Comparison of ENCODE assay signal across 8 cellular contexts in genomic region chr5:110727025-110727314, GRCh38. TPM values are rescaled to one million over a fixed set of nuclear protein-coding genes. Genes with fewer than 3 reads are reported as not detected.
A peak's percentile ranks its signal among the peaks of the same experiment; 100 is the strongest.
DNase-seq lines count a peak whose midpoint lies in the region; ATAC-seq and TF ChIP-seq lines count a peak whose summit lies in the region.

No MANE protein-coding gene starts in this region.

- H3K4me1 ChIP-seq in foreskin keratinocyte: no peaks in the 10 kb centered on the region

- POLR2A ChIA-PET in activated CD4-positive, alpha-beta T cell treated with anti-CD3 and anti-CD28 coated beads, Interleukin-2, amount 10 ng/mL, durations not matched to agents 7 days and 5 days (lab: Charles Lee): no interaction called here

- H3K4me3 Mint-ChIP-seq in activated CD4-positive, alpha-beta T cell treated with anti-CD3 and anti-CD28 coated beads, Interleukin-2, amount 10 ng/mL, durations not matched to agents 7 days and 5 days: peak overlapping the region; percentile 76
- H3K4me3 Mint-ChIP-seq in T-helper 1 cell treated with Interleukin-12 subunit alpha and Interleukin-12 subunit beta and Interleukin-4 antibody, amounts not matched to agents 30 μg/mL and 1 μg/mL, for 36 hours: peak overlapping the region; percentile 74

- CTCF ChIA-PET in activated CD4-positive, alpha-beta T cell treated with anti-CD3 and anti-CD28 coated beads, Interleukin-2, amount 10 ng/mL, durations not matched to agents 7 days and 5 days (lab: Charles Lee): interaction anchor here (1.0 kb wide), 1 partner anchor 12 kb away, joined by 3 read pairs; the partner anchor contains the start of gene SLC25A46

- H3K27me3 ChIP-seq in foreskin keratinocyte: no peaks in the 10 kb centered on the region

- H3K27me3 Mint-ChIP-seq in activated CD4-positive, alpha-beta T cell treated with anti-CD3 and anti-CD28 coated beads, Interleukin-2, amount 10 ng/mL, durations not matched to agents 7 days and 5 days: no peaks in the 10 kb centered on the region
- H3K27me3 Mint-ChIP-seq in T-helper 1 cell treated with Interleukin-12 subunit alpha and Interleukin-12 subunit beta and Interleukin-4 antibody, amounts not matched to agents 30 μg/mL and 1 μg/mL, for 36 hours (ENCODE audit: low read depth): no peaks in the 10 kb centered on the region

- peak; percentile 68 for ATAC-seq in HG03066 (IDR thresholded peaks at IDR 0.05; ENCODE audit: low read depth, unreplicated experiment)
- peak; percentile 57 for ATAC-seq in foreskin keratinocyte
- ATAC-seq in sciatic nerve: peak; percentile 30

- H3K27ac ChIP-seq in foreskin keratinocyte: no peak overlapping the region

- peak; percentile 34 for TF ChIP-seq CTCF in foreskin keratinocyte (conservative IDR thresholded peaks at IDR 0.05)

- H3K27ac Mint-ChIP-seq in activated CD4-positive, alpha-beta T cell treated with anti-CD3 and anti-CD28 coated beads, Interleukin-2, amount 10 ng/mL, durations not matched to agents 7 days and 5 days: peak overlapping the region; percentile 74
- no peak overlapping the region for H3K27ac Mint-ChIP-seq in T-helper 1 cell treated with Interleukin-12 subunit alpha and Interleukin-12 subunit beta and Interleukin-4 antibody, amounts not matched to agents 30 μg/mL and 1 μg/mL, for 36 hours

- no peaks in the 10 kb centered on the region for H3K9me3 Mint-ChIP-seq in activated CD4-positive, alpha-beta T cell treated with anti-CD3 and anti-CD28 coated beads, Interleukin-2, amount 10 ng/mL, durations not matched to agents 7 days and 5 days
- H3K9me3 Mint-ChIP-seq in T-helper 1 cell treated with Interleukin-12 subunit alpha and Interleukin-12 subunit beta and Interleukin-4 antibody, amounts not matched to agents 30 μg/mL and 1 μg/mL, for 36 hours: no peaks in the 10 kb centered on the region

- H3K4me1 Mint-ChIP-seq in activated CD4-positive, alpha-beta T cell treated with anti-CD3 and anti-CD28 coated beads, Interleukin-2, amount 10 ng/mL, durations not matched to agents 7 days and 5 days: peaks cover 5% of the 10 kb centered on the region
- H3K4me1 Mint-ChIP-seq in T-helper 1 cell treated with Interleukin-12 subunit alpha and Interleukin-12 subunit beta and Interleukin-4 antibody, amounts not matched to agents 30 μg/mL and 1 μg/mL, for 36 hours (ENCODE audit: low read depth): no peaks in the 10 kb centered on the region

- no peaks in the 10 kb centered on the region for H3K36me3 Mint-ChIP-seq in activated CD4-positive, alpha-beta T cell treated with anti-CD3 and anti-CD28 coated beads, Interleukin-2, amount 10 ng/mL, durations not matched to agents 7 days and 5 days (ENCODE audit: low read depth)
- H3K36me3 Mint-ChIP-seq in T-helper 1 cell treated with Interleukin-12 subunit alpha and Interleukin-12 subunit beta and Interleukin-4 antibody, amounts not matched to agents 30 μg/mL and 1 μg/mL, for 36 hours (ENCODE audit: low read depth): no peaks in the 10 kb centered on the region

- no peak for DNase-seq in activated CD4-positive, alpha-beta T cell treated with anti-CD3 and anti-CD28 coated beads, Interleukin-2, amount 10 ng/mL, durations not matched to agents 7 days and 5 days
- no peak for DNase-seq in activated CD4-positive, alpha-beta T cell treated with anti-CD3 and anti-CD28 coated beads for 4 hours
- DNase-seq in foreskin keratinocyte (no peak), sciatic nerve (ENCODE audit: low spot score) (no peak), superior temporal gyrus (ENCODE audit: extremely low spot score) (no peak), NCI-H345 treated with DMSO at 0.1 percent for 48 hours (lab: John Stamatoyannopoulos, UW; ENCODE audit: unreplicated experiment) (no peak)

- intact Hi-C loops in sciatic nerve (cut with DNase I): no loop called here

RNA-seq across cellular contexts. Expression of gene TMEM232, which starts 0.5 kb away (rescaled TPM):
- total RNA-seq in activated CD4-positive, alpha-beta T cell treated with anti-CD3 and anti-CD28 coated beads, Interleukin-2, amount 10 ng/mL, durations not matched to agents 7 days and 5 days: under 1 TPM; 0.60 to 0.64 TPM
- total RNA-seq in foreskin keratinocyte: 0.32 and 0.48 TPM in 2 replicates
- 0.16 and 0.24 TPM in 2 replicates for polyA plus RNA-seq in foreskin keratinocyte
- total RNA-seq in sciatic nerve: 8.1 TPM

RNA-seq across cellular contexts. Expression of gene SLC25A46, which starts 11.8 kb away (rescaled TPM):
- total RNA-seq in activated CD4-positive, alpha-beta T cell treated with anti-CD3 and anti-CD28 coated beads, Interleukin-2, amount 10 ng/mL, durations not matched to agents 7 days and 5 days: 10 to 100 TPM; 39.2 to 41.4 TPM
- total RNA-seq in foreskin keratinocyte (46.0 and 46.4 TPM in 2 replicates), sciatic nerve (36.2 TPM)
- polyA plus RNA-seq in foreskin keratinocyte: 12.9 and 15.9 TPM in 2 replicates
